In the genomic region with DNA sequence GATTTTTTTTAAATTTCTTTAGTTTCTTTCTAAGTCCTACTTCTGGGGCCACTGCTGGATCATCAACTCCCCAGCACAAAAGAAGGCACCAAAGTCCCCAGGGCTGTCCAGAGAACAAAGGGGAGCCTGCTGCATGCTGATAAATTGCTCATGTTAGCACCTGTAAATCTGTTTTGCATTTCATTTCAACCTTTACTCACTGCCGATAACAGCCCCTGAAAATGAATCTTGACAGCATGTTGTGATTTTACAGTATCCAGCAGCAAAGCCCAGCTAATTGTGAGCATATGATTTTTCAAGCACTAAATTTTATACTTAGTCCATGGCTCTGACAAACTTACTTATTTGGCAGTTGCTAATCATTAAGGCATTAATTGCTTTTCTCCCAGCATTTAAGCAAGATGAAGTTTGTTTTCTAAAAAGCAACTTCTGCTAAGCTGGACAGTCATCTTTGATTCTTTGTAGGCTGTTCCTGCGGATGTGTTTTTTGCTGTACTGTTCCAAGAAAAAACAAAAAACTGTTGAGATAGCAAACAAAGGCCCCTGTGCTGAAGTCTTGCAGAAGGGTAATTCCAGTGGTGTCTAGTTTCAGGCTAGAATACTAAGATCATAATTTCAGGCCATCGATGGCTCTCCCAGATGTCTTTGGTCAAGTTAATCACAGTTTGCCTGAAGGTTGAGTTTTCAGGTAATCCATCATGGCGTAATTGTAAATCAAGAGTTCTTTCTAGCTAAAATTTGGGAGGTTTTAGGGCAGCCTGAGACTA, we compare ENCODE assay signal across 16 cellular contexts.
DNase-seq lines count a peak whose midpoint lies in the region; TF ChIP-seq lines count a peak whose summit lies in the region.
"Had no signal": no experiment of that assay in that cellular context is flagged by ENCODE, and none has a peak within 500 bp of the region (broad histone marks: within the 10 kb centered on the region; RNA-seq: fewer than 3 reads in every experiment).

No MANE protein-coding gene starts in this region.

- peaks cover 10% of the 10 kb centered on the region for H3K9me3 Mint-ChIP-seq in mesothelial cell of epicardium
- peaks cover 4% of the 10 kb centered on the region for H3K9me3 Mint-ChIP-seq in osteocyte (ENCODE audit: unreplicated experiment)
- H3K9me3 Mint-ChIP-seq in activated CD4-positive, alpha-beta T cell treated with anti-CD3 and anti-CD28 coated beads, Interleukin-2, amount 10 ng/mL, durations not matched to agents 24 days and 14 days = no peaks in the 10 kb centered on the region

- H3K36me3 ChIP-seq in HEK293 (ENCODE audit: control insufficient read depth in 2 of 2, insufficient read depth in 1 of 2, low read length in 2 of 2) = no peaks in the 10 kb centered on the region
- H3K36me3 ChIP-seq: BLaER1 had no signal

- CTCF ChIA-PET in HEK293 (lab: Yijun Ruan, JAX) = no interaction called here

- no peak for TF ChIP-seq CTCF in HEK293 (tag by site-specific recombination; IDR thresholded peaks at IDR 0.05)
- TF ChIP-seq CTCF in choroid plexus epithelial cell (conservative IDR thresholded peaks at IDR 0.05; ENCODE audit: low read depth, low read length) = no peak
- no peak for TF ChIP-seq CTCF in mesothelial cell of epicardium (IDR thresholded peaks at IDR 0.05; ENCODE audit: unreplicated experiment)
- no peak for TF ChIP-seq CTCF in osteocyte (IDR thresholded peaks at IDR 0.05)

- no peaks in the 10 kb centered on the region for H3K27me3 Mint-ChIP-seq in mesothelial cell of epicardium (ENCODE audit: low read depth)
- H3K27me3 Mint-ChIP-seq in osteocyte (ENCODE audit: unreplicated experiment) = no peaks in the 10 kb centered on the region
- H3K27me3 Mint-ChIP-seq in activated CD4-positive, alpha-beta T cell treated with anti-CD3 and anti-CD28 coated beads, Interleukin-2, amount 10 ng/mL, durations not matched to agents 24 days and 14 days = no peaks in the 10 kb centered on the region

- H3K4me3 Mint-ChIP-seq in mesothelial cell of epicardium = no peak overlapping the region
- no peak overlapping the region for H3K4me3 Mint-ChIP-seq in osteocyte (ENCODE audit: unreplicated experiment)
- no peak overlapping the region for H3K4me3 Mint-ChIP-seq in activated CD4-positive, alpha-beta T cell treated with anti-CD3 and anti-CD28 coated beads, Interleukin-2, amount 10 ng/mL, durations not matched to agents 24 days and 14 days
- H3K4me3 Mint-ChIP-seq: CD14-positive monocyte; CD4-positive, alpha-beta memory T cell; H9 had no signal

- H3K4me3 ChIP-seq in HEK293 (ENCODE audit: low read depth, low read length) (no peak overlapping the region), choroid plexus epithelial cell (ENCODE audit: low read depth, low read length) (no peak overlapping the region)
- H3K4me3 ChIP-seq: BLaER1 had no signal

- intact Hi-C loops in activated CD4-positive, alpha-beta T cell treated with anti-CD3 and anti-CD28 coated beads, Interleukin-2, amount 10 ng/mL, durations not matched to agents 24 days and 14 days (cut with micrococcal nuclease) = no loop called here

- H3K4me1 Mint-ChIP-seq in mesothelial cell of epicardium = peaks cover 41% of the 10 kb centered on the region
- peaks cover 24% of the 10 kb centered on the region for H3K4me1 Mint-ChIP-seq in osteocyte (ENCODE audit: unreplicated experiment)
- no peaks in the 10 kb centered on the region for H3K4me1 Mint-ChIP-seq in activated CD4-positive, alpha-beta T cell treated with anti-CD3 and anti-CD28 coated beads, Interleukin-2, amount 10 ng/mL, durations not matched to agents 24 days and 14 days
- H3K4me1 Mint-ChIP-seq: CD14-positive monocyte; CD4-positive, alpha-beta memory T cell had no signal

- H3K27ac Mint-ChIP-seq in mesothelial cell of epicardium = peak overlapping the region; percentile 55
- H3K27ac Mint-ChIP-seq in osteocyte (ENCODE audit: unreplicated experiment) = peak overlapping the region; percentile 18
- no peak overlapping the region for H3K27ac Mint-ChIP-seq in activated CD4-positive, alpha-beta T cell treated with anti-CD3 and anti-CD28 coated beads, Interleukin-2, amount 10 ng/mL, durations not matched to agents 24 days and 14 days
- H3K27ac Mint-ChIP-seq: CD14-positive monocyte; CD4-positive, alpha-beta memory T cell; H9 had no signal

- H3K36me3 Mint-ChIP-seq in mesothelial cell of epicardium = peaks cover 9% of the 10 kb centered on the region
- H3K36me3 Mint-ChIP-seq in osteocyte (ENCODE audit: unreplicated experiment) = no peaks in the 10 kb centered on the region
- no peaks in the 10 kb centered on the region for H3K36me3 Mint-ChIP-seq in activated CD4-positive, alpha-beta T cell treated with anti-CD3 and anti-CD28 coated beads, Interleukin-2, amount 10 ng/mL, durations not matched to agents 24 days and 14 days (ENCODE audit: low read depth)
- H3K36me3 Mint-ChIP-seq: CD14-positive monocyte; CD4-positive, alpha-beta memory T cell had no signal

- no peak overlapping the region for H3K27ac ChIP-seq in HEK293 (ENCODE audit: extremely low read depth, low read depth, low read length)
- H3K27ac ChIP-seq: BLaER1 had no signal

- POLR2A ChIA-PET in HEK293 (lab: Yijun Ruan, JAX) = no interaction called here

- DNase-seq in choroid plexus epithelial cell (ENCODE audit: low read depth) = peak; percentile 26
- DNase-seq in mesothelial cell of epicardium (ENCODE audit: low spot score in 2 of 2, unreplicated experiment in 2 of 2) = no peak
- no peak for DNase-seq in osteocyte (ENCODE audit: extremely low spot score, unreplicated experiment)
- no peak for DNase-seq in activated CD4-positive, alpha-beta T cell treated with anti-CD3 and anti-CD28 coated beads, Interleukin-2, amount 10 ng/mL, durations not matched to agents 24 days and 14 days
- DNase-seq in activated CD4-positive, CD25-positive, alpha-beta regulatory T cell (lab: John Stamatoyannopoulos, UW) = no peak
- DNase-seq in HT-29 (ENCODE audit: low spot score) = no peak
- no peak for DNase-seq in NCI-H1436 treated with DMSO at 0.1 percent for 48 hours (lab: John Stamatoyannopoulos, UW)
- DNase-seq: 8988T; CD4-positive, alpha-beta memory T cell; DMS153; DMS79; GF-D8; H9 had no signal

- H3K4me1 ChIP-seq in HEK293 (ENCODE audit: control insufficient read depth, insufficient read depth, low read length) = no peaks in the 10 kb centered on the region
- H3K4me1 ChIP-seq: BLaER1 had no signal

- no peaks in the 10 kb centered on the region for H3K9me3 ChIP-seq in HEK293 (ENCODE audit: control insufficient read depth, insufficient read depth, low read depth, low read length)
- H3K9me3 ChIP-seq: BLaER1 had no signal

TF ChIP-seq in HEK293, 187 proteins besides CTCF, POLR2A, EP300 and RAD21:
- TF ChIP-seq, protein P1, sequence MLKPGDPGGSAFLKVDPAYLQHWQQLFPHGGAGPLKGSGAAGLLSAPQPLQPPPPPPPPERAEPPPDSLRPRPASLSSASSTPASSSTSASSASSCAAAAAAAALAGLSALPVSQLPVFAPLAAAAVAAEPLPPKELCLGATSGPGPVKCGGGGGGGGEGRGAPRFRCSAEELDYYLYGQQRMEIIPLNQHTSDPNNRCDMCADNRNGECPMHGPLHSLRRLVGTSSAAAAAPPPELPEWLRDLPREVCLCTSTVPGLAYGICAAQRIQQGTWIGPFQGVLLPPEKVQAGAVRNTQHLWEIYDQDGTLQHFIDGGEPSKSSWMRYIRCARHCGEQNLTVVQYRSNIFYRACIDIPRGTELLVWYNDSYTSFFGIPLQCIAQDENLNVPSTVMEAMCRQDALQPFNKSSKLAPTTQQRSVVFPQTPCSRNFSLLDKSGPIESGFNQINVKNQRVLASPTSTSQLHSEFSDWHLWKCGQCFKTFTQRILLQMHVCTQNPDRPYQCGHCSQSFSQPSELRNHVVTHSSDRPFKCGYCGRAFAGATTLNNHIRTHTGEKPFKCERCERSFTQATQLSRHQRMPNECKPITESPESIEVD (tag by site-specific recombination; IDR thresholded peaks at IDR 0.05) = 0 out of 2 replicates have a peak, but pooled peaks have one; percentile 15
- TF ChIP-seq ZNF248 (tag by site-specific recombination; IDR thresholded peaks at IDR 0.05) = no peak
